ENCODE assay signal across 1 cellular context in genomic region chrX:1453951-1454785, GRCh38.
TF ChIP-seq lines count a peak whose summit lies in the region.

No MANE protein-coding gene starts in this region.

TF ChIP-seq in HEK293, 187 proteins besides CTCF, POLR2A, EP300 and RAD21 (continued from another document and continues in another):
- TF ChIP-seq PATZ1 (tag by site-specific recombination; IDR thresholded peaks at IDR 0.05) (peak; percentile 92), ZNF211 (tag by site-specific recombination; IDR thresholded peaks at IDR 0.05; ENCODE audit: low read depth) (no peak), ZBTB17 (tag by site-specific recombination; IDR thresholded peaks at IDR 0.05) (no peak), KLF10 (tag by site-specific recombination; IDR thresholded peaks at IDR 0.05) (no peak), ZNF426 (tag by site-specific recombination; IDR thresholded peaks at IDR 0.05) (no peak), ZNF391 (tag by site-specific recombination; IDR thresholded peaks at IDR 0.05; ENCODE audit: borderline replicate concordance, low read depth) (no peak), PRDM10 (tag by site-specific recombination; IDR thresholded peaks at IDR 0.05) (no peak), ZFHX2 (tag by site-specific recombination; conservative IDR thresholded peaks at IDR 0.05) (peak; percentile 37; the same call in 1 of the 2 replicates), ZNF544 (tag by site-specific recombination; IDR thresholded peaks at IDR 0.05) (no peak), OSR2 (tag by site-specific recombination; IDR thresholded peaks at IDR 0.05) (no peak), ZNF701 (tag by site-specific recombination; IDR thresholded peaks at IDR 0.05) (no peak), ZNF624 (tag by site-specific recombination; IDR thresholded peaks at IDR 0.05) (no peak), ZSCAN23 (tag by site-specific recombination; IDR thresholded peaks at IDR 0.05) (no peak), HOXA7 (CRISPR knock-in tag; IDR thresholded peaks at IDR 0.05; ENCODE audit: borderline replicate concordance) (no peak), GLI4 (tag by site-specific recombination; IDR thresholded peaks at IDR 0.05) (no peak), ZNF335 (tag by site-specific recombination; conservative IDR thresholded peaks at IDR 0.05) (no peak), ZNF747 (tag by site-specific recombination; IDR thresholded peaks at IDR 0.05) (no peak), ZNF18 (tag by site-specific recombination; IDR thresholded peaks at IDR 0.05) (no peak), ZNF248 (tag by site-specific recombination; IDR thresholded peaks at IDR 0.05) (no peak), KLF8 (tag by site-specific recombination; IDR thresholded peaks at IDR 0.05) (peak; percentile 88), ZNF133 (tag by site-specific recombination; IDR thresholded peaks at IDR 0.05) (no peak), ZSCAN18 (tag by site-specific recombination; IDR thresholded peaks at IDR 0.05) (no peak), ZNF791 (tag by site-specific recombination; IDR thresholded peaks at IDR 0.05) (no peak), ZNF155 (tag by site-specific recombination; IDR thresholded peaks at IDR 0.05) (no peak), ZNF549 (tag by site-specific recombination; IDR thresholded peaks at IDR 0.05) (no peak), TRIM28 (IDR thresholded peaks at IDR 0.05; ENCODE audit: borderline replicate concordance, low read length) (no peak), ZNF76 (tag by site-specific recombination; IDR thresholded peaks at IDR 0.05; ENCODE audit: borderline replicate concordance, low read depth) (0 out of 2 replicates have a peak, but pooled peaks have one; percentile 20), ZNF354C (tag by site-specific recombination; IDR thresholded peaks at IDR 0.05; ENCODE audit: borderline replicate concordance, low read depth) (no peak), ZNF350 (tag by site-specific recombination; IDR thresholded peaks at IDR 0.05) (no peak), HIC1 (tag by site-specific recombination; IDR thresholded peaks at IDR 0.05) (no peak), ZBTB6 (tag by site-specific recombination; IDR thresholded peaks at IDR 0.05) (no peak), SCRT1 (tag by site-specific recombination; IDR thresholded peaks at IDR 0.05; ENCODE audit: borderline replicate concordance) (no peak), ZNF274 (IDR thresholded peaks at IDR 0.05; ENCODE audit: low read length) (no peak), ZNF274 (tag by site-specific recombination; IDR thresholded peaks at IDR 0.05; ENCODE audit: borderline replicate concordance) (no peak)
- TF ChIP-seq, protein P1, sequence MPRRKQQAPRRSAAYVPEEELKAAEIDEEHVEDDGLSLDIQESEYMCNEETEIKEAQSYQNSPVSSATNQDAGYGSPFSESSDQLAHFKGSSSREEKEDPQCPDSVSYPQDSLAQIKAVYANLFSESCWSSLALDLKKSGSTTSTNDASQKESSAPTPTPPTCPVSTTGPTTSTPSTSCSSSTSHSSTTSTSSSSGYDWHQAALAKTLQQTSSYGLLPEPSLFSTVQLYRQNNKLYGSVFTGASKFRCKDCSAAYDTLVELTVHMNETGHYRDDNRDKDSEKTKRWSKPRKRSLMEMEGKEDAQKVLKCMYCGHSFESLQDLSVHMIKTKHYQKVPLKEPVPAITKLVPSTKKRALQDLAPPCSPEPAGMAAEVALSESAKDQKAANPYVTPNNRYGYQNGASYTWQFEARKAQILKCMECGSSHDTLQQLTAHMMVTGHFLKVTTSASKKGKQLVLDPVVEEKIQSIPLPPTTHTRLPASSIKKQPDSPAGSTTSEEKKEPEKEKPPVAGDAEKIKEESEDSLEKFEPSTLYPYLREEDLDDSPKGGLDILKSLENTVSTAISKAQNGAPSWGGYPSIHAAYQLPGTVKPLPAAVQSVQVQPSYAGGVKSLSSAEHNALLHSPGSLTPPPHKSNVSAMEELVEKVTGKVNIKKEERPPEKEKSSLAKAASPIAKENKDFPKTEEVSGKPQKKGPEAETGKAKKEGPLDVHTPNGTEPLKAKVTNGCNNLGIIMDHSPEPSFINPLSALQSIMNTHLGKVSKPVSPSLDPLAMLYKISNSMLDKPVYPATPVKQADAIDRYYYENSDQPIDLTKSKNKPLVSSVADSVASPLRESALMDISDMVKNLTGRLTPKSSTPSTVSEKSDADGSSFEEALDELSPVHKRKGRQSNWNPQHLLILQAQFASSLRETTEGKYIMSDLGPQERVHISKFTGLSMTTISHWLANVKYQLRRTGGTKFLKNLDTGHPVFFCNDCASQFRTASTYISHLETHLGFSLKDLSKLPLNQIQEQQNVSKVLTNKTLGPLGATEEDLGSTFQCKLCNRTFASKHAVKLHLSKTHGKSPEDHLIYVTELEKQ (tag by site-specific recombination; IDR thresholded peaks at IDR 0.05; ENCODE audit: borderline replicate concordance), result no peak
- TF ChIP-seq, protein P2, sequence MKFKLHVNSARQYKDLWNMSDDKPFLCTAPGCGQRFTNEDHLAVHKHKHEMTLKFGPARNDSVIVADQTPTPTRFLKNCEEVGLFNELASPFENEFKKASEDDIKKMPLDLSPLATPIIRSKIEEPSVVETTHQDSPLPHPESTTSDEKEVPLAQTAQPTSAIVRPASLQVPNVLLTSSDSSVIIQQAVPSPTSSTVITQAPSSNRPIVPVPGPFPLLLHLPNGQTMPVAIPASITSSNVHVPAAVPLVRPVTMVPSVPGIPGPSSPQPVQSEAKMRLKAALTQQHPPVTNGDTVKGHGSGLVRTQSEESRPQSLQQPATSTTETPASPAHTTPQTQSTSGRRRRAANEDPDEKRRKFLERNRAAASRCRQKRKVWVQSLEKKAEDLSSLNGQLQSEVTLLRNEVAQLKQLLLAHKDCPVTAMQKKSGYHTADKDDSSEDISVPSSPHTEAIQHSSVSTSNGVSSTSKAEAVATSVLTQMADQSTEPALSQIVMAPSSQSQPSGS (tag by site-specific recombination; IDR thresholded peaks at IDR 0.05; ENCODE audit: low read depth), result no peak
- TF ChIP-seq, protein P3, sequence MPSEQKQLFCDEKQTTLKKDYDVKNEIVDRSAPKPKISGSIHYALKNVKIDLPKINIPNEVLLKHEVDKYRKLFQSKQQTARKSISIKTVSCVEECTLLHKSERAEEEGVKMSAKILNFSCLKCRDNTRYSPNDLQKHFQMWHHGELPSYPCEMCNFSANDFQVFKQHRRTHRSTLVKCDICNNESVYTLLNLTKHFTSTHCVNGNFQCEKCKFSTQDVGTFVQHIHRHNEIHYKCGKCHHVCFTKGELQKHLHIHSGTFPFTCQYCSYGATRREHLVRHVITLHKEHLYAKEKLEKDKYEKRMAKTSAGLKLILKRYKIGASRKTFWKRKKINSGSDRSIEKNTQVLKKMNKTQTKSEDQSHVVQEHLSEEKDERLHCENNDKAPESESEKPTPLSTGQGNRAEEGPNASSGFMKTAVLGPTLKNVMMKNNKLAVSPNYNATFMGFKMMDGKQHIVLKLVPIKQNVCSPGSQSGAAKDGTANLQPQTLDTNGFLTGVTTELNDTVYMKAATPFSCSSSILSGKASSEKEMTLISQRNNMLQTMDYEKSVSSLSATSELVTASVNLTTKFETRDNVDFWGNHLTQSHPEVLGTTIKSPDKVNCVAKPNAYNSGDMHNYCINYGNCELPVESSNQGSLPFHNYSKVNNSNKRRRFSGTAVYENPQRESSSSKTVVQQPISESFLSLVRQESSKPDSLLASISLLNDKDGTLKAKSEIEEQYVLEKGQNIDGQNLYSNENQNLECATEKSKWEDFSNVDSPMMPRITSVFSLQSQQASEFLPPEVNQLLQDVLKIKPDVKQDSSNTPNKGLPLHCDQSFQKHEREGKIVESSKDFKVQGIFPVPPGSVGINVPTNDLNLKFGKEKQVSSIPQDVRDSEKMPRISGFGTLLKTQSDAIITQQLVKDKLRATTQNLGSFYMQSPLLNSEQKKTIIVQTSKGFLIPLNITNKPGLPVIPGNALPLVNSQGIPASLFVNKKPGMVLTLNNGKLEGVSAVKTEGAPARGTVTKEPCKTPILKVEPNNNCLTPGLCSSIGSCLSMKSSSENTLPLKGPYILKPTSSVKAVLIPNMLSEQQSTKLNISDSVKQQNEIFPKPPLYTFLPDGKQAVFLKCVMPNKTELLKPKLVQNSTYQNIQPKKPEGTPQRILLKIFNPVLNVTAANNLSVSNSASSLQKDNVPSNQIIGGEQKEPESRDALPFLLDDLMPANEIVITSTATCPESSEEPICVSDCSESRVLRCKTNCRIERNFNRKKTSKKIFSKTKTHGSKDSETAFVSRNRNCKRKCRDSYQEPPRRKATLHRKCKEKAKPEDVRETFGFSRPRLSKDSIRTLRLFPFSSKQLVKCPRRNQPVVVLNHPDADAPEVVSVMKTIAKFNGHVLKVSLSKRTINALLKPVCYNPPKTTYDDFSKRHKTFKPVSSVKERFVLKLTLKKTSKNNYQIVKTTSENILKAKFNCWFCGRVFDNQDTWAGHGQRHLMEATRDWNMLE (tag by site-specific recombination; conservative IDR thresholded peaks at IDR 0.05; ENCODE audit: low read depth), result no peak
